1 cellular context compared by ENCODE assay signal in genomic region chr16:85422374-85423185, GRCh38.
TF ChIP-seq lines count a peak whose summit lies in the region.

No MANE protein-coding gene starts in this region.

TF ChIP-seq in HepG2, 621 proteins besides CTCF, POLR2A, EP300 and RAD21 (continued from another document and continues in another):
- TF ChIP-seq AFF4 (CRISPR knock-in tag; IDR thresholded peaks at IDR 0.05) (no peak), ZFP1 (CRISPR knock-in tag; IDR thresholded peaks at IDR 0.05) (peak; percentile 88), PHF20 (CRISPR knock-in tag; IDR thresholded peaks at IDR 0.05) (no peak), ZBTB1 (CRISPR knock-in tag; IDR thresholded peaks at IDR 0.05; ENCODE audit: borderline replicate concordance) (no peak), ZFYVE20 (CRISPR knock-in tag; IDR thresholded peaks at IDR 0.05; ENCODE audit: borderline replicate concordance, low read depth) (no peak), SIX4 (CRISPR knock-in tag; IDR thresholded peaks at IDR 0.05) (peak; percentile 87), ATF1 (CRISPR knock-in tag; IDR thresholded peaks at IDR 0.05) (no peak), HHEX (CRISPR knock-in tag; IDR thresholded peaks at IDR 0.05) (peak; percentile 92), GFI1 (CRISPR knock-in tag; IDR thresholded peaks at IDR 0.05; ENCODE audit: borderline replicate concordance) (peak; percentile 86; the same call in 1 of the 2 replicates), XRCC5 (optimal IDR thresholded peaks at IDR 0.05; ENCODE audit: low read length) (peak; percentile 54), ZNF3 (CRISPR knock-in tag; IDR thresholded peaks at IDR 0.05) (no peak), ZNF83 (CRISPR knock-in tag; IDR thresholded peaks at IDR 0.05; ENCODE audit: borderline replicate concordance) (no peak), ZNF292 (CRISPR knock-in tag; IDR thresholded peaks at IDR 0.05; ENCODE audit: borderline replicate concordance, low read depth) (peak; percentile 93), ZNF484 (CRISPR knock-in tag; IDR thresholded peaks at IDR 0.05; ENCODE audit: borderline replicate concordance, low read depth) (no peak), ZNF510 (CRISPR knock-in tag; IDR thresholded peaks at IDR 0.05; ENCODE audit: low read depth) (peak; percentile 50; the same call in 1 of the 2 replicates), SP4 (CRISPR knock-in tag; IDR thresholded peaks at IDR 0.05) (peak; percentile 73; the same call in 1 of the 2 replicates), SUZ12 (IDR thresholded peaks at IDR 0.05; ENCODE audit: low read depth, low read length) (no peak), MBNL3 (CRISPR knock-in tag; conservative IDR thresholded peaks at IDR 0.05) (no peak), ZNF235 (CRISPR knock-in tag; IDR thresholded peaks at IDR 0.05; ENCODE audit: borderline replicate concordance) (0 out of 2 replicates have a peak, but pooled peaks have one; percentile 67), SKIL (CRISPR knock-in tag; IDR thresholded peaks at IDR 0.05; ENCODE audit: borderline replicate concordance) (peak; percentile 94), KLF11 (CRISPR knock-in tag; IDR thresholded peaks at IDR 0.05) (peak; percentile 63; the same call in 1 of the 2 replicates), HOXA9 (CRISPR knock-in tag; IDR thresholded peaks at IDR 0.05; ENCODE audit: borderline replicate concordance) (no peak), ARID2 (CRISPR knock-in tag; IDR thresholded peaks at IDR 0.05; ENCODE audit: borderline replicate concordance) (no peak), TBX2 (CRISPR knock-in tag; IDR thresholded peaks at IDR 0.05; ENCODE audit: borderline replicate concordance) (peak; percentile 99), TAF15 (IDR thresholded peaks at IDR 0.05; ENCODE audit: low read depth, low read length, poor library complexity, severe bottlenecking) (no peak), RAD51 (IDR thresholded peaks at IDR 0.05; ENCODE audit: borderline replicate concordance) (no peak), ZNF326 (CRISPR knock-in tag; IDR thresholded peaks at IDR 0.05; ENCODE audit: borderline replicate concordance) (no peak), GABPA (IDR thresholded peaks at IDR 0.05; ENCODE audit: low read depth, low read length) (no peak), GABPA (CRISPR knock-in tag; IDR thresholded peaks at IDR 0.05; ENCODE audit: low read depth) (peak; percentile 43; the same call in 1 of the 2 replicates), EZH2 (conservative IDR thresholded peaks at IDR 0.05; ENCODE audit: low read depth, low read length) (no peak), ZNF496 (CRISPR knock-in tag; IDR thresholded peaks at IDR 0.05; ENCODE audit: insufficient replicate concordance) (no peak), CREB1 (IDR thresholded peaks at IDR 0.05) (no peak), CREB1 (CRISPR knock-in tag; IDR thresholded peaks at IDR 0.05) (no peak), NPAS2 (CRISPR knock-in tag; IDR thresholded peaks at IDR 0.05; ENCODE audit: borderline replicate concordance) (no peak), FOXK2 (IDR thresholded peaks at IDR 0.05) (0 out of 2 replicates have a peak, but pooled peaks have one; percentile 51), ISX (CRISPR knock-in tag; conservative IDR thresholded peaks at IDR 0.05) (0 out of 2 replicates have a peak, but pooled peaks have one; percentile 68), ZNF639 (CRISPR knock-in tag; conservative IDR thresholded peaks at IDR 0.05) (no peak), JUN (CRISPR knock-in tag; IDR thresholded peaks at IDR 0.05) (peak; percentile 81), IRF2 (CRISPR knock-in tag; IDR thresholded peaks at IDR 0.05) (peak; percentile 89), NR1H2 (CRISPR knock-in tag; IDR thresholded peaks at IDR 0.05; ENCODE audit: borderline replicate concordance, low read depth) (no peak), MLXIP (CRISPR knock-in tag; IDR thresholded peaks at IDR 0.05; ENCODE audit: borderline replicate concordance) (peak; percentile 39; the same call in 1 of the 2 replicates), ZNF274 (CRISPR knock-in tag; IDR thresholded peaks at IDR 0.05) (no peak; the same call in 1 of the 2 replicates), ISL2 (CRISPR knock-in tag; IDR thresholded peaks at IDR 0.05) (peak; percentile 95), TEF (CRISPR knock-in tag; IDR thresholded peaks at IDR 0.05) (no peak; the same call in 1 of the 2 replicates), ZNF775 (CRISPR knock-in tag; IDR thresholded peaks at IDR 0.05; ENCODE audit: borderline replicate concordance) (0 out of 2 replicates have a peak, but pooled peaks have one; percentile 45), MLX (CRISPR knock-in tag; IDR thresholded peaks at IDR 0.05) (peak; percentile 82; the same call in 1 of the 2 replicates), RFXAP (CRISPR knock-in tag; IDR thresholded peaks at IDR 0.05; ENCODE audit: borderline replicate concordance) (peak; percentile 95)
- TF ChIP-seq, protein P1, sequence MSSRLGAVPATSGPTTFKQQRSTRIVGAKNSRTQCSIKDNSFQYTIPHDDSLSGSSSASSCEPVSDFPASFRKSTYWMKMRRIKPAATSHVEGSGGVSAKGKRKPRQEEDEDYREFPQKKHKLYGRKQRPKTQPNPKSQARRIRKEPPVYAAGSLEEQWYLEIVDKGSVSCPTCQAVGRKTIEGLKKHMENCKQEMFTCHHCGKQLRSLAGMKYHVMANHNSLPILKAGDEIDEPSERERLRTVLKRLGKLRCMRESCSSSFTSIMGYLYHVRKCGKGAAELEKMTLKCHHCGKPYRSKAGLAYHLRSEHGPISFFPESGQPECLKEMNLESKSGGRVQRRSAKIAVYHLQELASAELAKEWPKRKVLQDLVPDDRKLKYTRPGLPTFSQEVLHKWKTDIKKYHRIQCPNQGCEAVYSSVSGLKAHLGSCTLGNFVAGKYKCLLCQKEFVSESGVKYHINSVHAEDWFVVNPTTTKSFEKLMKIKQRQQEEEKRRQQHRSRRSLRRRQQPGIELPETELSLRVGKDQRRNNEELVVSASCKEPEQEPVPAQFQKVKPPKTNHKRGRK (CRISPR knock-in tag; IDR thresholded peaks at IDR 0.05), result no peak
- TF ChIP-seq, protein P2, sequence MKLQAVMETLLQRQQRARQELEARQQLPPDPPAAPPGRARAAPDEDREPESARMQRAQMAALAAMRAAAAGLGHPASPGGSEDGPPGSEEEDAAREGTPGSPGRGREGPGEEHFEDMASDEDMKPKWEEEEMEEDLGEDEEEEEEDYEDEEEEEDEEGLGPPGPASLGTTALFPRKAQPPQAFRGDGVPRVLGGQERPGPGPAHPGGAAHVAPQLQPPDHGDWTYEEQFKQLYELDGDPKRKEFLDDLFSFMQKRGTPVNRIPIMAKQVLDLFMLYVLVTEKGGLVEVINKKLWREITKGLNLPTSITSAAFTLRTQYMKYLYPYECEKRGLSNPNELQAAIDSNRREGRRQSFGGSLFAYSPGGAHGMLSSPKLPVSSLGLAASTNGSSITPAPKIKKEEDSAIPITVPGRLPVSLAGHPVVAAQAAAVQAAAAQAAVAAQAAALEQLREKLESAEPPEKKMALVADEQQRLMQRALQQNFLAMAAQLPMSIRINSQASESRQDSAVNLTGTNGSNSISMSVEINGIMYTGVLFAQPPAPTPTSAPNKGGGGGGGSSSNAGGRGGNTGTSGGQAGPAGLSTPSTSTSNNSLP (IDR thresholded peaks at IDR 0.05; ENCODE audit: low read depth, low read length), result no peak
- TF ChIP-seq, protein P3, sequence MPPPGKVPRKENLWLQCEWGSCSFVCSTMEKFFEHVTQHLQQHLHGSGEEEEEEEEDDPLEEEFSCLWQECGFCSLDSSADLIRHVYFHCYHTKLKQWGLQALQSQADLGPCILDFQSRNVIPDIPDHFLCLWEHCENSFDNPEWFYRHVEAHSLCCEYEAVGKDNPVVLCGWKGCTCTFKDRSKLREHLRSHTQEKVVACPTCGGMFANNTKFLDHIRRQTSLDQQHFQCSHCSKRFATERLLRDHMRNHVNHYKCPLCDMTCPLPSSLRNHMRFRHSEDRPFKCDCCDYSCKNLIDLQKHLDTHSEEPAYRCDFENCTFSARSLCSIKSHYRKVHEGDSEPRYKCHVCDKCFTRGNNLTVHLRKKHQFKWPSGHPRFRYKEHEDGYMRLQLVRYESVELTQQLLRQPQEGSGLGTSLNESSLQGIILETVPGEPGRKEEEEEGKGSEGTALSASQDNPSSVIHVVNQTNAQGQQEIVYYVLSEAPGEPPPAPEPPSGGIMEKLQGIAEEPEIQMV (CRISPR knock-in tag; IDR thresholded peaks at IDR 0.05; ENCODE audit: low read depth), result 0 out of 2 replicates have a peak, but pooled peaks have one; percentile 76
